ENCODE assay signal across 7 cellular contexts in genomic region chr11:64291746-64292457, GRCh38. TPM values are rescaled to one million over a fixed set of nuclear protein-coding genes. Genes with fewer than 3 reads are reported as not detected.
DNase-seq lines count a peak whose midpoint lies in the region; TF ChIP-seq lines count a peak whose summit lies in the region.

No MANE protein-coding gene starts in this region.

- H3K9ac ChIP-seq in HUES48 (ENCODE audit: low read depth, low read length): no peak overlapping the region
- no peak overlapping the region for H3K9ac ChIP-seq in iPS-18a (ENCODE audit: low read length)

- H3K27ac ChIP-seq in HUES48 (ENCODE audit: low read depth, low read length) (no peak overlapping the region), angular gyrus (ENCODE audit: low read depth, low read length) (peak overlapping the region; percentile 56), iPS-18a (ENCODE audit: low read length) (no peak overlapping the region), spleen (no peak overlapping the region)

- 0 to 1% (median 0%) methylated on average over 11 to 96 of the region's 96 CpGs for WGBS in spleen, 5 donors
- WGBS in lower leg skin, 2 donors: 0% methylated on average over 26 of the region's 96 CpGs; no CpG with 5 or more reads in 1 of the 2 donors

- no peaks in the 10 kb centered on the region for H3K4me1 ChIP-seq in HUES48 (ENCODE audit: control insufficient read depth, insufficient read depth, low read length)
- H3K4me1 ChIP-seq in iPS-18a (ENCODE audit: control insufficient read depth, low read depth, low read length): no peaks in the 10 kb centered on the region
- peaks cover 6 to 35% (median 23%) of the 10 kb centered on the region in 6 donors for H3K4me1 ChIP-seq in spleen

- H3K36me3 ChIP-seq in HUES48 (ENCODE audit: control insufficient read depth, insufficient read depth, low read length): no peaks in the 10 kb centered on the region
- no peaks in the 10 kb centered on the region for H3K36me3 ChIP-seq in iPS-18a (ENCODE audit: control insufficient read depth, low read depth, low read length)
- peaks cover 0 to 19% (median 0%) of the 10 kb centered on the region in 6 donors for H3K36me3 ChIP-seq in spleen

- H3K9me3 ChIP-seq in HUES48 (ENCODE audit: control insufficient read depth, insufficient read depth, low read length) (no peaks in the 10 kb centered on the region), iPS-18a (ENCODE audit: control insufficient read depth, low read depth, low read length) (no peaks in the 10 kb centered on the region), spleen (no peaks in the 10 kb centered on the region)

- H3K4me3 ChIP-seq in HUES48 (ENCODE audit: low read depth, low read length) (peak overlapping the region; percentile 54; the same call in 1 of the 2 replicates), iPS-18a (ENCODE audit: low read length) (peak overlapping the region; percentile 37), spleen (peak overlapping the region; percentile 8 to 69 (median 36)), lower leg skin (ENCODE audit: low read depth, poor library complexity, severe bottlenecking) (no peak overlapping the region)

- TF ChIP-seq CTCF in spleen (IDR thresholded peaks at IDR 0.05 in 8 of 11, conservative IDR thresholded peaks at IDR 0.05 in 3 of 11) (no peak), lower leg skin (IDR thresholded peaks at IDR 0.05) (no peak)

- DNase-seq in spleen (no peak), iPS-NIHi11 (ENCODE audit: low spot score) (no peak), lower leg skin (ENCODE audit: low spot score in 2 of 2) (no peak)
- DNase-seq in activated effector memory CD4-positive, alpha-beta T cell treated with anti-CD3 and anti-CD28 coated beads, Interleukin-2, amount 50 U/mL, for 16 hours: no peak

- H3K27me3 ChIP-seq in HUES48 (ENCODE audit: control insufficient read depth, insufficient read depth, low read length): peaks cover 79% of the 10 kb centered on the region
- peaks cover 80% of the 10 kb centered on the region for H3K27me3 ChIP-seq in iPS-18a (ENCODE audit: control insufficient read depth, insufficient read depth, low read length)
- H3K27me3 ChIP-seq in spleen (replicated peaks in 1 of 7): peaks cover 6 to 71% (median 62%) of the 10 kb centered on the region in 7 donors

- TF ChIP-seq POLR2A in spleen (IDR thresholded peaks at IDR 0.05) (no peak), lower leg skin (IDR thresholded peaks at IDR 0.05) (no peak)

- intact Hi-C loops in spleen (cut with DNase I; ENCODE audit: low total_unique reads) (no loop called here), lower leg skin (cut with DNase I; ENCODE audit: low total_unique reads) (no loop called here)

RNA-seq across cellular contexts. Expression of gene KCNK4, which starts 0.8 kb away (rescaled TPM):
- total RNA-seq in spleen (under 1 TPM in 3 of 7 donors, not detected in 4; 0.35 to 0.77 (median 0.44) TPM), lower leg skin (not detected)
- polyA plus RNA-seq in spleen: under 1 TPM in 2 of 3 donors, not detected in 1; 0.06 to 0.09 TPM

RNA-seq across cellular contexts. Expression of gene GPR137, which starts 6.3 kb away (rescaled TPM):
- total RNA-seq in spleen (10 to 100 TPM; 21.8 to 37.2 (median 30.2) TPM), lower leg skin (10 to 100 TPM; 12.2 to 31.6 (median 30.4) TPM)
- polyA plus RNA-seq in spleen: 10 to 100 TPM; 13.7 to 22.8 (median 16.7) TPM

RNA-seq across cellular contexts. Expression of gene BAD, which starts 7.4 kb away (rescaled TPM):
- 10 to 100 TPM; 27.0 to 49.3 (median 33.4) TPM for total RNA-seq in spleen
- 10 to 100 TPM; 53.9 to 67.3 (median 61.4) TPM for polyA plus RNA-seq in spleen
- total RNA-seq in lower leg skin: 10 to 100 TPM; 65.9 to 99.7 (median 89.4) TPM

RNA-seq across cellular contexts. Expression of gene CATSPERZ, which starts 8.3 kb away (rescaled TPM):
- total RNA-seq in spleen: not detected
- under 1 TPM in 2 of 3 donors, not detected in 1; 0.09 to 0.48 TPM for polyA plus RNA-seq in spleen
- total RNA-seq in lower leg skin: not detected

RNA-seq across cellular contexts. Expression of gene ESRRA, which starts 13.4 kb away (rescaled TPM):
- total RNA-seq in spleen (10 to 100 TPM; 30.2 to 49.3 (median 43.7) TPM), lower leg skin (100 to 1,000 TPM in 2 of 4 donors, 10 to 100 TPM in 2; 49.2 to 108 (median 79.3) TPM)
- 10 to 100 TPM; 24.0 to 56.5 (median 34.7) TPM for polyA plus RNA-seq in spleen
